Comparison of ENCODE assay signal across 34 cellular contexts in the genomic region with DNA sequence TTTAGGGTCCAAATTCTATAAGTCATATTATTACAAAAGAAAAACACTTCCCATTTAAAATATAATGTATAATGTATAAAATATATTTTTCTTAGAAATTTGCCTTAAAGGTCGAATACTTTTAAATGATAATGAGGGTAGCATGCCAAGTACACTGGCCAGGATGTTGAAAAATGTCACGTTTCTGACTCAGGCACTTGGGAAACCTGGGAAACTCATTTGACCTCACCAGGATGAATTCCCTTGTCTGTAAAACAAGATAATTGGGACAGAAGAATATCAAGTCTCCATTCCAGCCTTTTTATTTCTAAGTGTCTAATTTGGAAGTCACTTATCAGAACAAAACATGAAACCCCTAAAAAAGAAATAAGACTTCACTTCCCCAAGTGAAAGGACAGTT.
"Had no signal": no experiment of that assay in that cellular context is flagged by ENCODE, and none has a peak within 500 bp of the region (broad histone marks: within the 10 kb centered on the region; RNA-seq: fewer than 3 reads in every experiment).

No MANE protein-coding gene starts in this region.

- H3K9ac ChIP-seq: KMS-11 had no signal

- H3K4me2 ChIP-seq: KMS-11 had no signal

- H3K27ac ChIP-seq: KMS-11 had no signal

- H3K9me3 ChIP-seq: MG63 had no signal

- H3K4me3 ChIP-seq: MG63 had no signal

- DNase-seq: Karpas-422, Kasumi-1, KG1, MG63, MM.1S, MV-4-11, NCI-H1048, NCI-H1092, NCI-H1092 treated with DMSO at 0.1 percent for 48 hours, NCI-H1105, NCI-H1105 treated with DMSO at 0.1 percent for 48 hours, NCI-H1417, NCI-H1417 treated with DMSO at 0.1 percent for 48 hours, NCI-H1436, NCI-H1436 treated with DMSO at 0.1 percent for 48 hours, NCI-H146, NCI-H1694, NCI-H1694 treated with DMSO at 0.1 percent for 48 hours, NCI-H187, NCI-H187 treated with DMSO at 0.1 percent for 48 hours, NCI-H1930, NCI-H2029, NCI-H2081, NCI-H2081 treated with DMSO at 0.1 percent for 48 hours, NCI-H2107, NCI-H2171, NCI-H2171 treated with DMSO at 0.1 percent for 48 hours, NCI-H2227 treated with DMSO at 0.1 percent for 48 hours, NCI-H226, NCI-H345, NCI-H446, NCI-H446 treated with DMSO at 0.1 percent for 48 hours, NCI-H510A had no signal

- H3K36me3 ChIP-seq: MG63 had no signal

- H3K27me3 ChIP-seq: MG63 had no signal
